8 cellular contexts compared by ENCODE assay signal in genomic region chr13:96958286-96958891, GRCh38. TPM values are rescaled to one million over a fixed set of nuclear protein-coding genes. Genes with fewer than 3 reads are reported as not detected.
DNase-seq lines count a peak whose midpoint lies in the region; ATAC-seq and TF ChIP-seq lines count a peak whose summit lies in the region.

No MANE protein-coding gene starts in this region.

- H3K4me1 ChIP-seq in IMR-90 (ENCODE audit: control insufficient read depth, insufficient read depth, low read length) (no peaks in the 10 kb centered on the region), Panc1 (ENCODE audit: control insufficient read depth, insufficient read depth, low read length) (no peaks in the 10 kb centered on the region), esophagus muscularis mucosa (no peaks in the 10 kb centered on the region), psoas muscle (no peaks in the 10 kb centered on the region)

- H3K56ac ChIP-seq in IMR-90 (ENCODE audit: extremely low read depth, insufficient read depth, low read length) = no peak overlapping the region

- no peak overlapping the region for H2AK9ac ChIP-seq in IMR-90 (replicated peaks; ENCODE audit: low read depth, low read length, poor library complexity)

- TF ChIP-seq RAD21 in IMR-90 (IDR thresholded peaks at IDR 0.05; ENCODE audit: low read length) = no peak

- dilution Hi-C loops in IMR-90 (cut with HindIII; ENCODE audit: low sequenced_read_pairs, unreplicated experiment) = no loop called here

- no peak overlapping the region for H3K18ac ChIP-seq in IMR-90 (ENCODE audit: low read depth, low read length)

- no peak for TF ChIP-seq POLR2A in IMR-90 (IDR thresholded peaks at IDR 0.05; ENCODE audit: low read depth, low read length)
- no peak for TF ChIP-seq POLR2A in esophagus muscularis mucosa (IDR thresholded peaks at IDR 0.05; ENCODE audit: low read depth)

- no peak overlapping the region for H3K14ac ChIP-seq in IMR-90 (replicated peaks; ENCODE audit: low read depth, low read length)

- peak; percentile 63 for DNase-seq in NCI-H510A treated with DMSO at 0.1 percent for 48 hours (lab: John Stamatoyannopoulos, UW)
- no peak for DNase-seq in NCI-H510A (lab: John Stamatoyannopoulos, UW)
- peak; percentile 13 for DNase-seq in IMR-90
- DNase-seq in Panc1 (ENCODE audit: low read depth, low spot score) = no peak
- DNase-seq in esophagus muscularis mucosa (ENCODE audit: extremely low spot score) = no peak
- no peak for DNase-seq in psoas muscle
- DNase-seq in activated T-cell treated with anti-CD3 and anti-CD28 coated beads, Interleukin-2, amount 50 U/mL, for 48 hours = no peak

- no peak overlapping the region for H3K9ac ChIP-seq in IMR-90 (ENCODE audit: low read depth, low read length)

- H3K4me3 ChIP-seq in IMR-90 (ENCODE audit: insufficient read depth, low read depth, low read length) (no peak overlapping the region), Panc1 (ENCODE audit: low read depth in 2 of 2, low read length in 2 of 2) (no peak overlapping the region), esophagus muscularis mucosa (no peak overlapping the region), psoas muscle (no peak overlapping the region)

- H2BK120ac ChIP-seq in IMR-90 (ENCODE audit: low read depth, low read length) = no peak overlapping the region

- H3K27ac ChIP-seq in IMR-90 (ENCODE audit: insufficient read depth, low read length) (no peak overlapping the region), Panc1 (ENCODE audit: low read length) (no peak overlapping the region), esophagus muscularis mucosa (replicated peaks in 1 of 4) (no peak overlapping the region), psoas muscle (no peak overlapping the region)

- POLR2A ChIA-PET in IMR-90 (lab: Charles Lee; ENCODE audit: unreplicated experiment) (no interaction called here), Panc1 (lab: Charles Lee) (no interaction called here)

- BruUV-seq in IMR-90 (replicated peaks; lab: Mats Ljungman, UMichigan) (no TSS peak), Panc1 (replicated peaks; lab: Mats Ljungman, UMichigan) (no TSS peak)

- H2BK15ac ChIP-seq in IMR-90 (ENCODE audit: low read depth, low read length) = no peak overlapping the region

- H3K23ac ChIP-seq in IMR-90 (ENCODE audit: low read depth, low read length) = no peak overlapping the region

- peak; percentile 29; the same call in 1 of the 2 replicates for ATAC-seq in IMR-90 (ENCODE audit: low read depth)
- ATAC-seq in Panc1 = peak; percentile 63; the same call in 1 of the 2 replicates
- no peak for ATAC-seq in psoas muscle
- no peak for ATAC-seq in HG03457 (IDR thresholded peaks at IDR 0.05; ENCODE audit: unreplicated experiment)

- in situ Hi-C loops in IMR-90 (cut with MboI; ENCODE audit: low sequenced_read_pairs) (no loop called here), Panc1 (cut with HindIII; ENCODE audit: low pct_unique_long_range_greater_than_20kb, low sequenced_read_pairs) (no loop called here)

- CTCF ChIA-PET in IMR-90 (lab: Yijun Ruan, JAX) = interaction anchor here (0.7 to 1.6 kb wide), 11 partner anchors 9 to 938 kb away, joined by 3 to 8 read pairs (median 4); no protein-coding TSS in a partner anchor
- CTCF ChIA-PET in Panc1 (lab: Charles Lee) = interaction anchor here (0.5 to 1.2 kb wide), 3 partner anchors 9 to 1090 kb away, joined by 3 to 4 read pairs (median 3); no protein-coding TSS in a partner anchor

- H3K9me3 ChIP-seq in IMR-90 (ENCODE audit: control insufficient read depth, insufficient read depth, low read length) = no peaks in the 10 kb centered on the region
- H3K9me3 ChIP-seq in Panc1 (ENCODE audit: control insufficient read depth, insufficient read depth, low read depth, low read length) = no peaks in the 10 kb centered on the region
- H3K9me3 ChIP-seq in esophagus muscularis mucosa = no peaks in the 10 kb centered on the region
- H3K9me3 ChIP-seq in psoas muscle = no peaks in the 10 kb centered on the region

- 90% methylated on average over 2 of the region's 5 CpGs; no CpG with 5 or more reads in 1 of the 2 experiments for WGBS in IMR-90 (ENCODE audit: extremely low coverage in 2 of 2, insufficient read length in 1 of 2), 2 experiments
- WGBS in esophagus muscularis mucosa = 51% methylated on average over 5 of the region's 5 CpGs
- 47 to 51% (median 51%) methylated on average over 5 of the region's 5 CpGs for WGBS in psoas muscle, 3 donors

- no peak overlapping the region for H4K91ac ChIP-seq in IMR-90 (ENCODE audit: insufficient read depth, low read depth, low read length)

- H4K5ac ChIP-seq in IMR-90 (ENCODE audit: low read depth, low read length) = no peak overlapping the region

- H3K4me2 ChIP-seq in IMR-90 (ENCODE audit: low read depth, low read length) = no peak overlapping the region

- no peak overlapping the region for H3K4ac ChIP-seq in IMR-90 (ENCODE audit: low read depth, low read length)

- no peaks in the 10 kb centered on the region for H3K9me1 ChIP-seq in IMR-90 (ENCODE audit: insufficient read depth, low read length)

- H4K8ac ChIP-seq in IMR-90 (ENCODE audit: low read depth in 2 of 2, low read length in 2 of 2) = no peak overlapping the region

- no peak overlapping the region for H2BK20ac ChIP-seq in IMR-90 (ENCODE audit: low read depth, low read length)

- no peak overlapping the region for H2BK5ac ChIP-seq in IMR-90 (ENCODE audit: low read depth, low read length, poor library complexity, severe bottlenecking)

- no peaks in the 10 kb centered on the region for H4K20me1 ChIP-seq in IMR-90 (ENCODE audit: insufficient read depth, low read length)

- no peak overlapping the region for H2AFZ ChIP-seq in IMR-90 (replicated peaks; ENCODE audit: low read length, poor library complexity)

- no peaks in the 10 kb centered on the region for H3K79me1 ChIP-seq in IMR-90 (ENCODE audit: low read depth in 1 of 2, low read length in 2 of 2)

- TF ChIP-seq CTCF in IMR-90 (conservative IDR thresholded peaks at IDR 0.05; ENCODE audit: low read depth, low read length) (peak; percentile 57), Panc1 (IDR thresholded peaks at IDR 0.05) (peak; percentile 71; the same call in 1 of the 2 replicates), esophagus muscularis mucosa (IDR thresholded peaks at IDR 0.05) (peak; percentile 50 to 77 (median 66)), psoas muscle (IDR thresholded peaks at IDR 0.05) (peak; percentile 55)

- intact Hi-C loops in IMR-90 (cut with micrococcal nuclease) (no loop called here), Panc1 (cut with micrococcal nuclease; ENCODE audit: unreplicated experiment) (loop anchor here (5.0 to 10.0 kb wide), 2 partner anchors 136 to 934 kb away; no protein-coding TSS in a partner anchor), esophagus muscularis mucosa (cut with DNase I) (no loop called here), psoas muscle (cut with DNase I) (loop anchor here in 1 of 2 donors (5.0 kb wide), 2 partner anchors 136 to 936 kb away; no protein-coding TSS in a partner anchor)

- H3K36me3 ChIP-seq in IMR-90 (ENCODE audit: control insufficient read depth, insufficient read depth, low read length) (no peaks in the 10 kb centered on the region), Panc1 (ENCODE audit: control insufficient read depth, insufficient read depth, low read length) (no peaks in the 10 kb centered on the region), esophagus muscularis mucosa (no peaks in the 10 kb centered on the region), psoas muscle (ENCODE audit: insufficient read depth in 1 of 2, low read depth in 1 of 2) (no peaks in the 10 kb centered on the region)

- no peak for TF ChIP-seq EP300 in esophagus muscularis mucosa (IDR thresholded peaks at IDR 0.05)

- H2AK5ac ChIP-seq in IMR-90 (ENCODE audit: low read depth, low read length) = no peak overlapping the region

- H3K27me3 ChIP-seq in IMR-90 (ENCODE audit: control insufficient read depth, insufficient read depth, low read length) (no peaks in the 10 kb centered on the region), Panc1 (ENCODE audit: control insufficient read depth, insufficient read depth, low read length) (no peaks in the 10 kb centered on the region), esophagus muscularis mucosa (no peaks in the 10 kb centered on the region), psoas muscle (ENCODE audit: insufficient read depth in 3 of 3, low read length in 2 of 3) (no peaks in the 10 kb centered on the region)

TF ChIP-seq in IMR-90, 13 proteins besides CTCF, POLR2A, EP300 and RAD21 (continues in another document):
- no peak for TF ChIP-seq BHLHE40 (IDR thresholded peaks at IDR 0.05; ENCODE audit: low read depth, low read length)
- TF ChIP-seq SMC3 (IDR thresholded peaks at IDR 0.05; ENCODE audit: low read depth, low read length) = no peak
- TF ChIP-seq, protein P1, sequence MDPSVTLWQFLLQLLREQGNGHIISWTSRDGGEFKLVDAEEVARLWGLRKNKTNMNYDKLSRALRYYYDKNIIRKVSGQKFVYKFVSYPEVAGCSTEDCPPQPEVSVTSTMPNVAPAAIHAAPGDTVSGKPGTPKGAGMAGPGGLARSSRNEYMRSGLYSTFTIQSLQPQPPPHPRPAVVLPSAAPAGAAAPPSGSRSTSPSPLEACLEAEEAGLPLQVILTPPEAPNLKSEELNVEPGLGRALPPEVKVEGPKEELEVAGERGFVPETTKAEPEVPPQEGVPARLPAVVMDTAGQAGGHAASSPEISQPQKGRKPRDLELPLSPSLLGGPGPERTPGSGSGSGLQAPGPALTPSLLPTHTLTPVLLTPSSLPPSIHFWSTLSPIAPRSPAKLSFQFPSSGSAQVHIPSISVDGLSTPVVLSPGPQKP (IDR thresholded peaks at IDR 0.05; ENCODE audit: borderline replicate concordance, low read depth, low read length) = no peak
- no peak for TF ChIP-seq MAZ (IDR thresholded peaks at IDR 0.05; ENCODE audit: borderline replicate concordance, low read depth, low read length)
- no peak for TF ChIP-seq CHD1 (IDR thresholded peaks at IDR 0.05; ENCODE audit: low read depth, low read length)
- TF ChIP-seq CEBPB (IDR thresholded peaks at IDR 0.05; ENCODE audit: low read depth, low read length) = no peak
- TF ChIP-seq RFX5 (IDR thresholded peaks at IDR 0.05; ENCODE audit: low read depth, low read length) = no peak
- no peak for TF ChIP-seq RCOR1 (IDR thresholded peaks at IDR 0.05; ENCODE audit: insufficient replicate concordance, low read length)
- no peak for TF ChIP-seq MAFK (IDR thresholded peaks at IDR 0.05; ENCODE audit: low read depth, low read length)
- TF ChIP-seq FOS (IDR thresholded peaks at IDR 0.05; ENCODE audit: low read depth, low read length) = no peak
- TF ChIP-seq NFE2L2 (IDR thresholded peaks at IDR 0.05; ENCODE audit: low read depth, low read length) = no peak
- TF ChIP-seq MXI1 (IDR thresholded peaks at IDR 0.05; ENCODE audit: borderline replicate concordance, low read depth, low read length) = no peak

RNA-seq across cellular contexts. Expression of gene OXGR1, which starts 35.9 kb away (rescaled TPM):
- total RNA-seq in IMR-90 (2012; rRNA removed) = not detected in 2 replicates
- not detected in 2 replicates for polyA plus RNA-seq in IMR-90 (2012; rRNA removed)
- not detected in 2 replicates for polyA plus RNA-seq in IMR-90 (2012; cell fraction: cytosol; rRNA removed)
- polyA plus RNA-seq in IMR-90 (2012; cell fraction: nucleus; rRNA removed; ENCODE audit: low replicate concordance) = not detected in 2 replicates
- not detected for total RNA-seq in Panc1 (2021; ENCODE audit: unreplicated experiment)
- polyA plus RNA-seq in Panc1 (2012; ENCODE audit: insufficient read length) = not detected
- total RNA-seq in esophagus muscularis mucosa = 1 to 10 TPM in 2 of 4 donors, under 1 TPM in 2; 0.17 to 5.5 (median 1.2) TPM
- total RNA-seq in psoas muscle = not detected
- under 1 TPM; 0.03 to 0.06 (median 0.05) TPM for polyA plus RNA-seq in psoas muscle

Comparison
In these comparisons a context has a peak if more than half of its experiments do, and no peak if none do; other contexts are left out.
1. DNase-seq: peak in NCI-H510A treated with DMSO at 0.1 percent for 48 hours (single experiment) and IMR-90 (single experiment); none in NCI-H510A (single experiment), Panc1 (single experiment), esophagus muscularis mucosa (single experiment), psoas muscle (0 of 2) and activated T-cell treated with anti-CD3 and anti-CD28 coated beads, Interleukin-2, amount 50 U/mL, for 48 hours (0 of 2).
2. ATAC-seq: peak in IMR-90 (single experiment) and Panc1 (single experiment); none in psoas muscle (0 of 4) and HG03457 (single experiment).
3. Peak in every context shown above with its lines, with median percentiles within 50 percentile points of each other: CTCF ChIP-seq.